ENCODE assay signal across 29 cellular contexts in the genomic region with DNA sequence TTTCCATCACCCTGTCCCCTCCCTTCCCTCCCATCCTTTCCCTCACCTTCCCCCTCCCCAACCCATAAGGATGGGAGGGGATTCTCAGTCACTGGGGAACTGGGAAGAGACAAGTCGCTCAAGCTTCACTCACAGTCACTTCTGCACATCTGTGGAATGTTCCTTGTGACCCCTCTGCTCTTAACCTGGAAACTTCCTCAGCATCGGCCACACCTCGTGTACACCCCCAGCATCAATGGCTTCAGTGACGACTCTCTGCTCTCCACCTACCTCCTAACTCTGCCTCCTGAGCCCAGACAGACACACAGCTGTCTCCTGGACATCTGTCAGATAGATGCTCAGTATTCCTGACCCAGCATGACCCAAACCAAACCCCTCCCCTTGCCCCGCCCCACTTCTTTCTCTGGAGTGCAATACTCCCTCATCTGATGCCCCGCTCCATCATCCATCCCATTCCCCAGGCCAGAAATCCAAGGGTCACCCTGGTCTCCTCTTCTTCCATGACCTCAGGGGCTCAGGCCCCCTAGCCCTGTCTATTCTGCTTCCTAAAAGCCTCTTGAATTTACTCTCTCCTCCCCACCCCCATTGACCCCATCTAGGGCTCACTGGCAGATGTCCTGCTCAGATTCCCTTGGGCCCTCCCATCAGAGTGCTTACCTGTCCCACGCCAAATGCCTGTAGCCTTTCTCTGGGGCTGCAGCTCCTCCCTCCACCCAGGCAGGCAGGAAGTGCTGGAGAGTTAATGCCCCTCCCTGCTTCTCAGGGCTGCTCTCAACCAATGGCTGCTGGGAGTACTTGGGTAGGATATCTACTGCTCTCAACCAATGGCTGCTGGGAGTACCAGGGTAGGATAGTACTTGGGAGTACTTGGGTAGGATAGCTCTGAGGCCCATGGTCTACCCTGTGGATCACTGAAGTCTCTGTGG.
A peak's percentile ranks its signal among the peaks of the same experiment; 100 is the strongest.
DNase-seq lines count a peak whose midpoint lies in the region; ATAC-seq and TF ChIP-seq lines count a peak whose summit lies in the region.
"Had no signal": no experiment of that assay in that cellular context is flagged by ENCODE, and none has a peak within 500 bp of the region (broad histone marks: within the 10 kb centered on the region; RNA-seq: fewer than 3 reads in every experiment).

No MANE protein-coding gene starts in this region.

- H3K4me1 ChIP-seq in endodermal cell (ENCODE audit: control insufficient read depth, insufficient read depth, low read length), result peaks cover 5% of the 10 kb centered on the region
- no peaks in the 10 kb centered on the region for H3K4me1 ChIP-seq in suprapubic skin
- H3K4me1 ChIP-seq: left lung, Peyer's patch, stomach, tibial nerve had no signal

- no peak for TF ChIP-seq EP300 in suprapubic skin (IDR thresholded peaks at IDR 0.05)

- H3K9me3 ChIP-seq in endodermal cell (ENCODE audit: control insufficient read depth, low read length) (no peaks in the 10 kb centered on the region), suprapubic skin (no peaks in the 10 kb centered on the region)
- H3K9me3 ChIP-seq: left lung, Peyer's patch, stomach, tibial nerve had no signal

- 88 to 100% methylated on average over 1 to 7 of the region's 7 CpGs for WGBS in endodermal cell (ENCODE audit: insufficient coverage in 1 of 2, insufficient read length in 1 of 2), 2 experiments
- WGBS in suprapubic skin, result 73% methylated on average over 7 of the region's 7 CpGs

- no peak overlapping the region for H3K9ac ChIP-seq in endodermal cell (ENCODE audit: extremely low read depth, low read length, poor library complexity, severe bottlenecking)

- DNase-seq in NCI-H510A treated with DMSO at 0.1 percent for 48 hours (lab: John Stamatoyannopoulos, UW) (peak; percentile 29), NCI-H510A (lab: John Stamatoyannopoulos, UW) (no peak), NCI-H524 (lab: John Stamatoyannopoulos, UW) (peak; percentile 46 to 59), endodermal cell (peak; percentile 66), suprapubic skin (ENCODE audit: low spot score in 2 of 2) (peak; percentile 30 to 63)
- no peak for DNase-seq in stimulated activated naive CD8-positive, alpha-beta T cell treated with anti-CD3 and anti-CD28 coated beads, Interleukin-15, Interleukin-2, amounts not matched to agents 100 U/mL and 50 U/mL, for 24 hours
- DNase-seq: activated CD4-positive, alpha-beta T cell treated with anti-CD3 and anti-CD28 coated beads, Interleukin-2, amount 10 ng/mL, durations not matched to agents 7 days and 5 days; activated gamma-delta T cell treated with Interleukin-2 at 50 U/mL for 16 hours; activated naive CD8-positive, alpha-beta T cell treated with anti-CD3 and anti-CD28 coated beads, Interleukin-2, amount 50 U/mL, for 24 hours; Calu3; caudate nucleus; DMS79; HFFc6; left lung; mesendoderm; NCI-H1105; NCI-H187 treated with DMSO at 0.1 percent for 48 hours; NCI-H526 treated with DMSO at 0.1 percent for 48 hours; right cardiac atrium; SIG-M5; stimulated activated CD4-positive, alpha-beta T cell treated with anti-CD3 and anti-CD28 coated beads, Interleukin-12 subunit alpha, Interleukin-12 subunit beta, amount 100 ng/mL, for 4 hours; stimulated activated CD4-positive, alpha-beta T cell treated with anti-CD3 and anti-CD28 coated beads, Interleukin-2, amount 100 ng/mL, for 48 hours; stomach had no signal

- H3K36me3 ChIP-seq in endodermal cell (ENCODE audit: control insufficient read depth, insufficient read depth, low read length), result no peaks in the 10 kb centered on the region
- no peaks in the 10 kb centered on the region for H3K36me3 ChIP-seq in suprapubic skin
- H3K36me3 ChIP-seq: left lung, Peyer's patch, stomach, tibial nerve had no signal

- no peak overlapping the region for H3K4me3 Mint-ChIP-seq in endodermal cell
- H3K4me3 Mint-ChIP-seq: activated CD4-positive, alpha-beta T cell treated with anti-CD3 and anti-CD28 coated beads, Interleukin-2, amount 10 ng/mL, durations not matched to agents 7 days and 5 days; activated naive CD8-positive, alpha-beta T cell treated with anti-CD3 and anti-CD28 coated beads, Interleukin-2, amount 50 U/mL, for 24 hours; HFFc6 had no signal

- H3K27ac ChIP-seq in endodermal cell (ENCODE audit: low read depth, low read length) (no peak overlapping the region), suprapubic skin (no peak overlapping the region)
- H3K27ac ChIP-seq: C4-2B, left lung, Peyer's patch, stomach, tibial nerve had no signal

- H3K27me3 ChIP-seq in endodermal cell (ENCODE audit: control insufficient read depth, insufficient read depth, low read length, poor library complexity, severe bottlenecking) (peaks cover 26% of the 10 kb centered on the region), suprapubic skin (peaks cover 15% of the 10 kb centered on the region)
- H3K27me3 ChIP-seq: Peyer's patch had no signal

- ATAC-seq in HG02870 (IDR thresholded peaks at IDR 0.05; ENCODE audit: unreplicated experiment) (no peak), HG02840 (IDR thresholded peaks at IDR 0.05; ENCODE audit: low FRiP score, unreplicated experiment) (no peak)
- no peak for ATAC-seq in stimulated activated naive CD8-positive, alpha-beta T cell treated with anti-CD3 and anti-CD28 coated beads, Interleukin-15, Interleukin-2, amounts not matched to agents 100 U/mL and 50 U/mL, for 24 hours
- ATAC-seq: activated naive CD8-positive, alpha-beta T cell treated with anti-CD3 and anti-CD28 coated beads, Interleukin-2, amount 50 U/mL, for 24 hours; esophagus mucosa; left lung; right cardiac atrium had no signal

- peaks cover 16% of the 10 kb centered on the region for H3K4me1 Mint-ChIP-seq in endodermal cell
- H3K4me1 Mint-ChIP-seq: activated CD4-positive, alpha-beta T cell treated with anti-CD3 and anti-CD28 coated beads, Interleukin-2, amount 10 ng/mL, durations not matched to agents 7 days and 5 days; activated naive CD8-positive, alpha-beta T cell treated with anti-CD3 and anti-CD28 coated beads, Interleukin-2, amount 50 U/mL, for 24 hours had no signal

- TF ChIP-seq POLR2A in suprapubic skin (IDR thresholded peaks at IDR 0.05), result no peak

- H3K4me3 ChIP-seq in endodermal cell (ENCODE audit: low read length) (no peak overlapping the region), suprapubic skin (no peak overlapping the region)
- H3K4me3 ChIP-seq: left lung, Peyer's patch, stomach, tibial nerve had no signal

- H3K27me3 Mint-ChIP-seq in endodermal cell (ENCODE audit: insufficient read depth), result peaks cover 22% of the 10 kb centered on the region
- H3K27me3 Mint-ChIP-seq: activated CD4-positive, alpha-beta T cell treated with anti-CD3 and anti-CD28 coated beads, Interleukin-2, amount 10 ng/mL, durations not matched to agents 7 days and 5 days had no signal

- H3K9me3 Mint-ChIP-seq in endodermal cell, result no peaks in the 10 kb centered on the region
- H3K9me3 Mint-ChIP-seq: activated CD4-positive, alpha-beta T cell treated with anti-CD3 and anti-CD28 coated beads, Interleukin-2, amount 10 ng/mL, durations not matched to agents 7 days and 5 days; activated naive CD8-positive, alpha-beta T cell treated with anti-CD3 and anti-CD28 coated beads, Interleukin-2, amount 50 U/mL, for 24 hours; HFFc6 had no signal

- H3K36me3 Mint-ChIP-seq in endodermal cell (ENCODE audit: low read depth), result no peaks in the 10 kb centered on the region

- TF ChIP-seq CTCF in endodermal cell (conservative IDR thresholded peaks at IDR 0.05) (no peak), suprapubic skin (IDR thresholded peaks at IDR 0.05) (no peak)

- H3K27ac Mint-ChIP-seq in endodermal cell, result no peak overlapping the region
- H3K27ac Mint-ChIP-seq: activated CD4-positive, alpha-beta T cell treated with anti-CD3 and anti-CD28 coated beads, Interleukin-2, amount 10 ng/mL, durations not matched to agents 7 days and 5 days; activated naive CD8-positive, alpha-beta T cell treated with anti-CD3 and anti-CD28 coated beads, Interleukin-2, amount 50 U/mL, for 24 hours; HFFc6 had no signal

Comparison
In these comparisons a context has a peak if more than half of its experiments do, and no peak if none do; other contexts are left out.
1. DNase-seq: peak in NCI-H510A treated with DMSO at 0.1 percent for 48 hours (single experiment), NCI-H524 (2 of 2), endodermal cell (single experiment) and suprapubic skin (2 of 2); none in NCI-H510A (single experiment) and stimulated activated naive CD8-positive, alpha-beta T cell treated with anti-CD3 and anti-CD28 coated beads, Interleukin-15, Interleukin-2, amounts not matched to agents 100 U/mL and 50 U/mL, for 24 hours (single experiment).